In genomic region chr20:63095718-63096654, GRCh38 we compare ENCODE assay signal across 15 cellular contexts.
DNase-seq lines count a peak whose midpoint lies in the region; ATAC-seq, FAIRE-seq and TF ChIP-seq lines count a peak whose summit lies in the region.
"Had no signal": no experiment of that assay in that cellular context is flagged by ENCODE, and none has a peak within 500 bp of the region (broad histone marks: within the 10 kb centered on the region; RNA-seq: fewer than 3 reads in every experiment).

No MANE protein-coding gene starts in this region.

- H3K36me3 ChIP-seq in kidney (ENCODE audit: control insufficient read depth in 1 of 2, insufficient read depth in 2 of 2, low read length in 2 of 2): no peaks in the 10 kb centered on the region
- H3K36me3 ChIP-seq in suprapubic skin: no peaks in the 10 kb centered on the region
- H3K36me3 ChIP-seq: esophagus squamous epithelium had no signal

- no peaks in the 10 kb centered on the region for H3K4me1 Mint-ChIP-seq in activated T-cell treated with anti-CD3 and anti-CD28 coated beads, Interleukin-2, amount 50 U/mL, for 4 hours (ENCODE audit: low read depth)
- no peaks in the 10 kb centered on the region for H3K4me1 Mint-ChIP-seq in activated CD8-positive, alpha-beta T cell treated with anti-CD3 and anti-CD28 coated beads, Interleukin-2, amount 10 ng/mL, durations not matched to agents 7 days and 5 days (ENCODE audit: low read depth)
- H3K4me1 Mint-ChIP-seq: neural crest cell; stimulated activated effector memory CD8-positive, alpha-beta T cell treated with anti-CD3 and anti-CD28 coated beads, Interleukin-12 subunit alpha, Interleukin-12 subunit beta, amount 100 ng/mL, for 72 hours had no signal

- no peak overlapping the region for H3K27ac Mint-ChIP-seq in activated CD8-positive, alpha-beta T cell treated with anti-CD3 and anti-CD28 coated beads, Interleukin-2, amount 10 ng/mL, durations not matched to agents 7 days and 5 days
- H3K27ac Mint-ChIP-seq: stimulated activated effector memory CD8-positive, alpha-beta T cell treated with anti-CD3 and anti-CD28 coated beads, Interleukin-12 subunit alpha, Interleukin-12 subunit beta, amount 100 ng/mL, for 72 hours had no signal

- ATAC-seq in activated T-cell treated with anti-CD3 and anti-CD28 coated beads, Interleukin-2, amount 50 U/mL, for 4 hours: no peak
- no peak for ATAC-seq in activated CD8-positive, alpha-beta T cell treated with anti-CD3 and anti-CD28 coated beads, Interleukin-2, amount 10 ng/mL, durations not matched to agents 7 days and 5 days
- ATAC-seq in HG02610 (IDR thresholded peaks at IDR 0.05; ENCODE audit: unreplicated experiment): no peak
- ATAC-seq: stimulated activated effector memory CD8-positive, alpha-beta T cell treated with anti-CD3 and anti-CD28 coated beads, Interleukin-12 subunit alpha, Interleukin-12 subunit beta, amount 100 ng/mL, for 72 hours had no signal

- no peaks in the 10 kb centered on the region for H3K9me3 Mint-ChIP-seq in activated T-cell treated with anti-CD3 and anti-CD28 coated beads, Interleukin-2, amount 50 U/mL, for 4 hours
- H3K9me3 Mint-ChIP-seq in activated CD8-positive, alpha-beta T cell treated with anti-CD3 and anti-CD28 coated beads, Interleukin-2, amount 10 ng/mL, durations not matched to agents 7 days and 5 days (ENCODE audit: insufficient read depth): no peaks in the 10 kb centered on the region
- H3K9me3 Mint-ChIP-seq: neural crest cell; stimulated activated effector memory CD8-positive, alpha-beta T cell treated with anti-CD3 and anti-CD28 coated beads, Interleukin-12 subunit alpha, Interleukin-12 subunit beta, amount 100 ng/mL, for 72 hours had no signal

- no peak overlapping the region for H3K4me3 Mint-ChIP-seq in activated T-cell treated with anti-CD3 and anti-CD28 coated beads, Interleukin-2, amount 50 U/mL, for 4 hours
- H3K4me3 Mint-ChIP-seq in activated CD8-positive, alpha-beta T cell treated with anti-CD3 and anti-CD28 coated beads, Interleukin-2, amount 10 ng/mL, durations not matched to agents 7 days and 5 days: no peak overlapping the region
- H3K4me3 Mint-ChIP-seq: neural crest cell; stimulated activated effector memory CD8-positive, alpha-beta T cell treated with anti-CD3 and anti-CD28 coated beads, Interleukin-12 subunit alpha, Interleukin-12 subunit beta, amount 100 ng/mL, for 72 hours had no signal

- H3K9ac ChIP-seq in kidney (ENCODE audit: low read length in 2 of 2): no peak overlapping the region
- H3K9ac ChIP-seq: SK-N-SH had no signal

- POLR2A ChIA-PET in activated CD8-positive, alpha-beta T cell treated with anti-CD3 and anti-CD28 coated beads, Interleukin-2, amount 10 ng/mL, durations not matched to agents 7 days and 5 days (lab: Charles Lee): no interaction called here

- H3K9me3 ChIP-seq in kidney (ENCODE audit: control insufficient read depth in 1 of 2, low read length in 2 of 2) (no peaks in the 10 kb centered on the region), suprapubic skin (no peaks in the 10 kb centered on the region)
- H3K9me3 ChIP-seq: esophagus squamous epithelium, SK-N-SH had no signal

- TF ChIP-seq POLR2A in suprapubic skin (IDR thresholded peaks at IDR 0.05): no peak

- TF ChIP-seq CTCF in kidney (IDR thresholded peaks at IDR 0.05; ENCODE audit: borderline replicate concordance, extremely low read depth, insufficient read depth) (no peak), suprapubic skin (IDR thresholded peaks at IDR 0.05) (no peak)

- H3K27me3 ChIP-seq in suprapubic skin: peaks cover 83% of the 10 kb centered on the region

- FAIRE-seq in kidney (lab: Jason Lieb, UNC): no peak
- FAIRE-seq: GM18507 had no signal

- no peaks in the 10 kb centered on the region for H3K36me3 Mint-ChIP-seq in activated T-cell treated with anti-CD3 and anti-CD28 coated beads, Interleukin-2, amount 50 U/mL, for 4 hours (ENCODE audit: insufficient read depth)
- H3K36me3 Mint-ChIP-seq in activated CD8-positive, alpha-beta T cell treated with anti-CD3 and anti-CD28 coated beads, Interleukin-2, amount 10 ng/mL, durations not matched to agents 7 days and 5 days (ENCODE audit: low read depth): no peaks in the 10 kb centered on the region

- H3K27ac ChIP-seq in kidney (ENCODE audit: low read depth in 2 of 2, low read length in 2 of 2) (no peak overlapping the region), suprapubic skin (no peak overlapping the region)
- H3K27ac ChIP-seq: esophagus squamous epithelium had no signal

- TF ChIP-seq EP300 in suprapubic skin (IDR thresholded peaks at IDR 0.05): no peak

- H3K4me1 ChIP-seq in kidney (ENCODE audit: control insufficient read depth in 1 of 2, insufficient read depth in 1 of 2, low read depth in 1 of 2, low read length in 2 of 2) (no peaks in the 10 kb centered on the region), suprapubic skin (no peaks in the 10 kb centered on the region)

- H3K4me3 ChIP-seq in kidney (ENCODE audit: low read length in 2 of 2) (no peak overlapping the region), suprapubic skin (no peak overlapping the region)
- H3K4me3 ChIP-seq: esophagus squamous epithelium, lung had no signal

- CTCF ChIA-PET in activated CD8-positive, alpha-beta T cell treated with anti-CD3 and anti-CD28 coated beads, Interleukin-2, amount 10 ng/mL, durations not matched to agents 7 days and 5 days (lab: Charles Lee): no interaction called here

- peak; percentile 1 for DNase-seq in activated T-cell treated with anti-CD3 and anti-CD28 coated beads, Interleukin-2, amount 50 U/mL, for 4 hours
- DNase-seq in activated T-cell treated with anti-CD3 and anti-CD28 coated beads, Interleukin-2, amount 50 U/mL, for 48 hours: no peak
- DNase-seq in SW480 (ENCODE audit: low spot score): peak; percentile 61
- peak; percentile 46 for DNase-seq in kidney
- DNase-seq in suprapubic skin (ENCODE audit: low spot score in 2 of 2): peak; percentile 29 to 67
- DNase-seq in activated CD8-positive, alpha-beta T cell treated with anti-CD3 and anti-CD28 coated beads, Interleukin-2, amount 10 ng/mL, durations not matched to agents 7 days and 5 days: no peak
- DNase-seq in NCI-H345 (lab: John Stamatoyannopoulos, UW): no peak
- DNase-seq: esophagus squamous epithelium, hippocampal formation, SK-N-SH had no signal

- 65% methylated on average over 18 of the region's 21 CpGs for WGBS in suprapubic skin

- intact Hi-C loops in kidney (cut with DNase I): no loop called here

- H3K27me3 Mint-ChIP-seq in activated T-cell treated with anti-CD3 and anti-CD28 coated beads, Interleukin-2, amount 50 U/mL, for 4 hours (ENCODE audit: low read depth): peaks cover 18% of the 10 kb centered on the region
- H3K27me3 Mint-ChIP-seq in activated CD8-positive, alpha-beta T cell treated with anti-CD3 and anti-CD28 coated beads, Interleukin-2, amount 10 ng/mL, durations not matched to agents 7 days and 5 days (ENCODE audit: low read depth): no peaks in the 10 kb centered on the region

Comparison
In these comparisons a context has a peak if more than half of its experiments do, and no peak if none do; other contexts are left out.
1. DNase-seq: peak in activated T-cell treated with anti-CD3 and anti-CD28 coated beads, Interleukin-2, amount 50 U/mL, for 4 hours (single experiment), SW480 (single experiment), kidney (single experiment) and suprapubic skin (2 of 2); none in activated T-cell treated with anti-CD3 and anti-CD28 coated beads, Interleukin-2, amount 50 U/mL, for 48 hours (0 of 2), activated CD8-positive, alpha-beta T cell treated with anti-CD3 and anti-CD28 coated beads, Interleukin-2, amount 10 ng/mL, durations not matched to agents 7 days and 5 days (single experiment) and NCI-H345 (single experiment).